Comparison of ENCODE assay signal across 17 cellular contexts in the genomic region with DNA sequence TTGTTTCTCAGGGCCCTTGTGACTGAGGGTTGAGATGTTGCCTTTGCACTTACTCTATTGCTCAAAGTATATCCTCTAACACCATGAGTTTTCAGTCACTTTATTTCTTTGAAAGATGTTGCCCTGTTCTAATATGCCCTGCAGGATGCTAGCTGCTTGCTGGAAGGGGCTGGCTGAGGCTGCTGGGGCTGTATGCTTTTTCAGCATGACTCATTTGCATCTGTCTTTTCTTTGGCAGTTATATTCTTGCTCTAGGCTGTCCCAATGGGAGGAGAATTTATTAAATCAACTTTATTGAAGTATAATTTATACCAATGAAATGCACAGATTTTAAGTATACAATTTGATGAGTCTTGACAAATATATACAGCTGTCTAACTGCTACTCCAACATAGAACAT.
A peak's percentile ranks its signal among the peaks of the same experiment; 100 is the strongest.
DNase-seq lines count a peak whose midpoint lies in the region; ATAC-seq, FAIRE-seq and TF ChIP-seq lines count a peak whose summit lies in the region.
"Had no signal": no experiment of that assay in that cellular context is flagged by ENCODE, and none has a peak within 500 bp of the region (broad histone marks: within the 10 kb centered on the region; RNA-seq: fewer than 3 reads in every experiment).

No MANE protein-coding gene starts in this region.

- no peak overlapping the region for H2BK120ac ChIP-seq in H1 (replicated peaks; ENCODE audit: low read depth, low read length)

- no peaks in the 10 kb centered on the region for H4K20me1 ChIP-seq in H1 (replicated peaks in 1 of 2; ENCODE audit: control insufficient read depth in 1 of 2, insufficient read depth in 2 of 2, low read length in 2 of 2)

- no peaks in the 10 kb centered on the region; the same call in 1 of the 2 replicates for H3K23me2 ChIP-seq in H1 (ENCODE audit: low read depth, low read length)

- DNase-seq in AG20443 (ENCODE audit: low spot score) (peak; percentile 30), RPMI7951 (ENCODE audit: low read depth) (peak; percentile 28), H1 (ENCODE audit: low read depth in 1 of 2, low spot score in 2 of 2) (no peak), stromal cell of bone marrow (ENCODE audit: low read depth) (peak; percentile 9), NCI-H69 (lab: John Stamatoyannopoulos, UW) (no peak)
- DNase-seq in effector memory CD4-positive, alpha-beta T cell = no peak
- DNase-seq: ACHN; BE2C; CD4-positive, alpha-beta memory T cell; DMS79; EL; GOT3 had no signal

- H4K5ac ChIP-seq in H1 (ENCODE audit: insufficient read length, low read depth, low read length) = no peak overlapping the region

- H3K9me3 ChIP-seq in H1 (ENCODE audit: insufficient read depth in 2 of 2, low read depth in 1 of 2, low read length in 1 of 2) = peaks cover 0 to 10% of the 10 kb centered on the region in 2 experiments; a peak in 1 of 4 replicates
- no peaks in the 10 kb centered on the region for H3K9me3 ChIP-seq in effector memory CD4-positive, alpha-beta T cell (ENCODE audit: control insufficient read depth, low read length)

- TF ChIP-seq CTCF in H1 (IDR thresholded peaks at IDR 0.05; ENCODE audit: control extremely low read depth in 1 of 3, insufficient read depth in 1 of 3, low read depth in 1 of 3, low read length in 3 of 3) = no peak

- H3K27ac ChIP-seq in H1 (ENCODE audit: low read depth, low read length) = no peak overlapping the region
- no peak overlapping the region for H3K27ac ChIP-seq in effector memory CD4-positive, alpha-beta T cell (ENCODE audit: insufficient read depth, low read length, poor library complexity, severe bottlenecking)
- H3K27ac ChIP-seq: C4-2B had no signal

- H4K8ac ChIP-seq in H1 (ENCODE audit: extremely low read depth, insufficient read depth, low read length) = no peak overlapping the region; the same call in 1 of the 2 replicates

- H2BK5ac ChIP-seq in H1 (ENCODE audit: low read depth, low read length) = no peak overlapping the region

- no peaks in the 10 kb centered on the region for H3K36me3 ChIP-seq in H1 (ENCODE audit: control insufficient read depth in 2 of 4, insufficient read depth in 4 of 4, low read length in 3 of 4)
- no peaks in the 10 kb centered on the region for H3K36me3 ChIP-seq in effector memory CD4-positive, alpha-beta T cell (ENCODE audit: control insufficient read depth, insufficient read depth, low read length)
- H3K36me3 ChIP-seq: BE2C, HAP-1 had no signal

- H3K4me3 ChIP-seq in H1 (ENCODE audit: extremely low read depth in 1 of 4, insufficient read depth in 2 of 4, low read depth in 3 of 4, low read length in 4 of 4) = no peak overlapping the region
- no peak overlapping the region for H3K4me3 ChIP-seq in effector memory CD4-positive, alpha-beta T cell (ENCODE audit: insufficient read depth, low read depth, low read length, poor library complexity, severe bottlenecking)
- H3K4me3 ChIP-seq: HAP-1 had no signal

- no peak overlapping the region for H3K56ac ChIP-seq in H1 (replicated peaks; ENCODE audit: insufficient read length, low read depth, low read length)

- CTCF ChIA-PET in H1 (lab: Charles Lee; ENCODE audit: partially characterized antibody) = interaction anchor here (1.3 to 2.0 kb wide), 3 partner anchors 9 to 20 kb away, joined by 3 to 6 read pairs (median 4); no protein-coding TSS in a partner anchor

- H3K9ac ChIP-seq in H1 (replicated peaks in 1 of 4; ENCODE audit: extremely low read depth in 1 of 4, low read depth in 3 of 4, low read length in 3 of 4) = no peak overlapping the region

- no peak overlapping the region for H3K23ac ChIP-seq in H1 (ENCODE audit: insufficient read length)

- no peak for TF ChIP-seq EP300 in H1 (IDR thresholded peaks at IDR 0.05; ENCODE audit: borderline replicate concordance in 1 of 2, low read depth in 2 of 2, low read length in 2 of 2)

- no peak overlapping the region for H3K4ac ChIP-seq in H1 (replicated peaks; ENCODE audit: insufficient read length, low read depth, low read length)

- POLR2A ChIA-PET in H1 (lab: Charles Lee; ENCODE audit: partially characterized antibody) = no interaction called here

- H2AK5ac ChIP-seq in H1 (ENCODE audit: low read depth, low read length) = no peak overlapping the region

- peaks cover 0 to 1% (median 0%) of the 10 kb centered on the region in 4 experiments; a peak in 1 of 7 replicates for H3K27me3 ChIP-seq in H1 (replicated peaks in 1 of 4; ENCODE audit: control insufficient read depth in 3 of 4, extremely low read depth in 1 of 4, insufficient read depth in 3 of 4, low read length in 3 of 4)
- no peaks in the 10 kb centered on the region for H3K27me3 ChIP-seq in effector memory CD4-positive, alpha-beta T cell (replicated peaks; ENCODE audit: control insufficient read depth, insufficient read depth, low read length, poor library complexity, severe bottlenecking)
- H3K27me3 ChIP-seq: BE2C had no signal

- no peak overlapping the region for H3K18ac ChIP-seq in H1 (ENCODE audit: extremely low read depth, low read length)

- no peak overlapping the region for H2BK12ac ChIP-seq in H1 (ENCODE audit: low read depth, low read length)

- no peak for TF ChIP-seq RAD21 in H1 (IDR thresholded peaks at IDR 0.05 in 1 of 2, conservative IDR thresholded peaks at IDR 0.05 in 1 of 2; ENCODE audit: low read depth in 2 of 2, low read length in 2 of 2)

- peak overlapping the region; percentile 87 for H3K14ac ChIP-seq in H1 (ENCODE audit: insufficient read length)

- H4K91ac ChIP-seq in H1 (replicated peaks; ENCODE audit: insufficient read length, low read length) = no peak overlapping the region

- TF ChIP-seq POLR2A in H1 (IDR thresholded peaks at IDR 0.05; ENCODE audit: control extremely low read depth in 1 of 2, low read depth in 2 of 2, low read length in 2 of 2) = no peak

- no peaks in the 10 kb centered on the region for H3K79me1 ChIP-seq in H1 (ENCODE audit: low read depth, low read length)

- H3K4me2 ChIP-seq in H1 (ENCODE audit: insufficient read depth in 1 of 2, low read depth in 2 of 2, low read length in 2 of 2) = no peak overlapping the region

- no peak overlapping the region for H2BK20ac ChIP-seq in H1 (ENCODE audit: low read length)

- no peak overlapping the region for H2AFZ ChIP-seq in H1 (ENCODE audit: low read length)

- H3K4me1 ChIP-seq in H1 (replicated peaks in 1 of 4; ENCODE audit: control insufficient read depth in 3 of 4, insufficient read depth in 4 of 4, low read length in 3 of 4) = peaks cover 0 to 3% (median under 1%) of the 10 kb centered on the region in 4 experiments; a peak in 1 of 7 replicates
- no peaks in the 10 kb centered on the region for H3K4me1 ChIP-seq in effector memory CD4-positive, alpha-beta T cell (ENCODE audit: control insufficient read depth, insufficient read depth, low read length, poor library complexity, severe bottlenecking)
- H3K4me1 ChIP-seq: BE2C, HAP-1 had no signal

- ATAC-seq in GM21737 (IDR thresholded peaks at IDR 0.05; ENCODE audit: unreplicated experiment) = no peak

- FAIRE-seq in H1 (lab: Jason Lieb, UNC) = no peak
- FAIRE-seq: G401.6, GM12891 had no signal

- H2BK15ac ChIP-seq in H1 (ENCODE audit: low read length) = no peak overlapping the region

- no peaks in the 10 kb centered on the region for H3K79me2 ChIP-seq in H1 (ENCODE audit: control insufficient read depth in 1 of 2, insufficient read depth in 2 of 2, low read length in 2 of 2)

TF ChIP-seq in H1, 55 proteins besides CTCF, POLR2A, EP300 and RAD21:
- TF ChIP-seq NANOG (IDR thresholded peaks at IDR 0.05; ENCODE audit: insufficient read depth, low read depth, low read length, poor library complexity, severe bottlenecking) (no peak), SUZ12 (IDR thresholded peaks at IDR 0.05; ENCODE audit: low read length) (no peak), GTF2F1 (IDR thresholded peaks at IDR 0.05; ENCODE audit: borderline replicate concordance, low read depth, low read length) (no peak), RNF2 (IDR thresholded peaks at IDR 0.05; ENCODE audit: borderline replicate concordance, low read depth, low read length, missing control alignments, poor library complexity, severe bottlenecking) (no peak), CBX5 (IDR thresholded peaks at IDR 0.05; ENCODE audit: low read depth, low read length) (no peak), SAP30 (IDR thresholded peaks at IDR 0.05; ENCODE audit: insufficient read depth, insufficient replicate concordance, low read length) (no peak)
- TF ChIP-seq, protein P1, sequence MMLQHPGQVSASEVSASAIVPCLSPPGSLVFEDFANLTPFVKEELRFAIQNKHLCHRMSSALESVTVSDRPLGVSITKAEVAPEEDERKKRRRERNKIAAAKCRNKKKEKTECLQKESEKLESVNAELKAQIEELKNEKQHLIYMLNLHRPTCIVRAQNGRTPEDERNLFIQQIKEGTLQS (IDR thresholded peaks at IDR 0.05; ENCODE audit: insufficient read depth, low read depth, low read length) = no peak

Comparison
In these comparisons a context has a peak if more than half of its experiments do, and no peak if none do; other contexts are left out.
1. DNase-seq: peak in AG20443 (single experiment), RPMI7951 (single experiment) and stromal cell of bone marrow (single experiment); none in H1 (0 of 2), NCI-H69 (single experiment) and effector memory CD4-positive, alpha-beta T cell (0 of 3).